12 cellular contexts compared by ENCODE assay signal in the genomic region with DNA sequence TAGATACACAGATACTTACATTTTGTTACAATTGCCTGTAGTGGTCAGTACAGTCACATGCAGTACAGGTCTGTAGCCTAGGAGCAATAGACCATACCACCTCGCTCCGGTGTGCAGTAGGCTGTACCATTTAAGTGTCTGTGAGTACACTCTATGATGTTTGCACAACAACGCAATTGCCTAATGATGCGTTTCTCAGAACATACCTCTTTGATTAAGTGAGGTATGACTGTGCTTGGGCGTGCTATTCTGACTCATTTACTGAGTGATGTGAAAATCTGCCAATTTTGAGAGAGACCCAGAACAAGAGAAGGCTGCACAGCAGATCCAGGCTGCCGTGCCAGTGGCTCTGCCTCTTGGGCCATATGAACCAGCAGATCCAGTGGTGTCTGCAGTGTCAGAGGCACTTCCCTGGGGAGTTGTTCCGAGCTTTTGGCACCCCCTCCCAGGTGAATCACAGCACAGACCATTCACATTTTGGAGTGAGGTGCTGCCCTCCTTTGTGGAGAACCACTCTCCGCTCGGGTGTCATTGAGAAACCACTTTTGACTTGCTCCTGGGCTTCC. TPM values are rescaled to one million over a fixed set of nuclear protein-coding genes. Genes with fewer than 3 reads are reported as not detected.
DNase-seq lines count a peak whose midpoint lies in the region; FAIRE-seq lines count a peak whose summit lies in the region.
"Had no signal": no experiment of that assay in that cellular context is flagged by ENCODE, and none has a peak within 500 bp of the region (broad histone marks: within the 10 kb centered on the region; RNA-seq: fewer than 3 reads in every experiment).

No MANE protein-coding gene starts in this region.

- no peak overlapping the region for H3K4me3 ChIP-seq in MG63

- DNase-seq in AG20443 (ENCODE audit: low spot score) (peak; percentile 90), MG63 (peak; percentile 87), amniotic epithelial cell (ENCODE audit: low read depth) (peak; percentile 99), kidney tubule cell (ENCODE audit: low spot score) (peak; percentile 97), foreskin melanocyte (no peak), HTR-8/SVneo (ENCODE audit: insufficient read length, low spot score) (no peak), germinal center (ENCODE audit: low spot score) (no peak)
- no peak for DNase-seq in T-helper 2 cell treated with Interferon-gamma antibody and Interleukin-4, amounts not matched to agents 5 μg/mL and 100 μg/mL, for 36 hours (ENCODE audit: low spot score)
- DNase-seq: NCI-H524 treated with DMSO at 0.1 percent for 48 hours, occipital lobe had no signal

- H3K9me3 Mint-ChIP-seq in T-helper 2 cell treated with Interferon-gamma antibody and Interleukin-4, amounts not matched to agents 5 μg/mL and 100 μg/mL, for 36 hours = no peaks in the 10 kb centered on the region

- H3K9me3 ChIP-seq in MG63 = no peaks in the 10 kb centered on the region

- H3K27me3 ChIP-seq in MG63 = no peaks in the 10 kb centered on the region

- H3K36me3 Mint-ChIP-seq in T-helper 2 cell treated with Interferon-gamma antibody and Interleukin-4, amounts not matched to agents 5 μg/mL and 100 μg/mL, for 36 hours (ENCODE audit: low read depth) = no peaks in the 10 kb centered on the region

- no peak overlapping the region for H3K4me3 Mint-ChIP-seq in T-helper 2 cell treated with Interferon-gamma antibody and Interleukin-4, amounts not matched to agents 5 μg/mL and 100 μg/mL, for 36 hours

- H3K4me1 Mint-ChIP-seq in T-helper 2 cell treated with Interferon-gamma antibody and Interleukin-4, amounts not matched to agents 5 μg/mL and 100 μg/mL, for 36 hours (ENCODE audit: low read depth) = no peaks in the 10 kb centered on the region

- FAIRE-seq in HTR-8/SVneo (lab: Jason Lieb, UNC) = no peak
- FAIRE-seq: frontal cortex had no signal

- H3K27ac Mint-ChIP-seq in T-helper 2 cell treated with Interferon-gamma antibody and Interleukin-4, amounts not matched to agents 5 μg/mL and 100 μg/mL, for 36 hours = no peak overlapping the region

- no peaks in the 10 kb centered on the region for H3K27me3 Mint-ChIP-seq in T-helper 2 cell treated with Interferon-gamma antibody and Interleukin-4, amounts not matched to agents 5 μg/mL and 100 μg/mL, for 36 hours (ENCODE audit: low read depth)

- no peaks in the 10 kb centered on the region for H3K36me3 ChIP-seq in MG63

RNA-seq across cellular contexts. Expression of a gene that starts 20.4 kb away (rescaled TPM):
- not detected in 2 replicates for total RNA-seq in MG63 (2014; rRNA removed; shearing (Covaris generic); ENCODE audit: low replicate concordance)
- total RNA-seq: activated CD8-positive, alpha-beta memory T cell treated with anti-CD3 and anti-CD28 coated beads for 36 hours; frontal cortex had no signal

Comparison
In these comparisons a context has a peak if more than half of its experiments do, and no peak if none do; other contexts are left out.
1. DNase-seq: peak in AG20443 (single experiment), MG63 (single experiment), amniotic epithelial cell (single experiment) and kidney tubule cell (single experiment); none in foreskin melanocyte (single experiment), T-helper 2 cell treated with Interferon-gamma antibody and Interleukin-4, amounts not matched to agents 5 μg/mL and 100 μg/mL, for 36 hours (single experiment), HTR-8/SVneo (single experiment) and germinal center (single experiment).